ENCODE assay signal across 2 cellular contexts in the genomic region with DNA sequence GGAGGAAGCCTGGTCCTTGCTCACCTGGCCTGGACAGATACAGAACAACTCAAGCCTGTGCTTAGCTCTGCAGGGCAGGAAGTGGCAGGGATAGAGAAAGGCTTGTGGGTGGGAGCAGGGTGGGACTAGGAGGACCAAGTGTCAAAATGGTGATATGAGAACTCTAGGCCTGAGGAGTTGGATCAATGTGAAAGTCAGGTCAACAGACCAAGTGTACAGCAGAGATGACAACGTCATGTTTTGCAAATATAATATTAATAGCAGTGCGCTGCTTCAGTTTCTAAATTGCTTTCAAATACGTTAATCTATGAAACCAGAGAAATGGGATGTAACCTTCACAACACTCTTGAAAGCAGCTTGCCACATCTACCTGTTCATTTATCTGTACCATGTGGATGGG.
TF ChIP-seq lines count a peak whose summit lies in the region.

No MANE protein-coding gene starts in this region.

TF ChIP-seq in SK-N-SH, 30 proteins besides CTCF, POLR2A, EP300 and RAD21 (continued from another document):
- TF ChIP-seq, protein P1, sequence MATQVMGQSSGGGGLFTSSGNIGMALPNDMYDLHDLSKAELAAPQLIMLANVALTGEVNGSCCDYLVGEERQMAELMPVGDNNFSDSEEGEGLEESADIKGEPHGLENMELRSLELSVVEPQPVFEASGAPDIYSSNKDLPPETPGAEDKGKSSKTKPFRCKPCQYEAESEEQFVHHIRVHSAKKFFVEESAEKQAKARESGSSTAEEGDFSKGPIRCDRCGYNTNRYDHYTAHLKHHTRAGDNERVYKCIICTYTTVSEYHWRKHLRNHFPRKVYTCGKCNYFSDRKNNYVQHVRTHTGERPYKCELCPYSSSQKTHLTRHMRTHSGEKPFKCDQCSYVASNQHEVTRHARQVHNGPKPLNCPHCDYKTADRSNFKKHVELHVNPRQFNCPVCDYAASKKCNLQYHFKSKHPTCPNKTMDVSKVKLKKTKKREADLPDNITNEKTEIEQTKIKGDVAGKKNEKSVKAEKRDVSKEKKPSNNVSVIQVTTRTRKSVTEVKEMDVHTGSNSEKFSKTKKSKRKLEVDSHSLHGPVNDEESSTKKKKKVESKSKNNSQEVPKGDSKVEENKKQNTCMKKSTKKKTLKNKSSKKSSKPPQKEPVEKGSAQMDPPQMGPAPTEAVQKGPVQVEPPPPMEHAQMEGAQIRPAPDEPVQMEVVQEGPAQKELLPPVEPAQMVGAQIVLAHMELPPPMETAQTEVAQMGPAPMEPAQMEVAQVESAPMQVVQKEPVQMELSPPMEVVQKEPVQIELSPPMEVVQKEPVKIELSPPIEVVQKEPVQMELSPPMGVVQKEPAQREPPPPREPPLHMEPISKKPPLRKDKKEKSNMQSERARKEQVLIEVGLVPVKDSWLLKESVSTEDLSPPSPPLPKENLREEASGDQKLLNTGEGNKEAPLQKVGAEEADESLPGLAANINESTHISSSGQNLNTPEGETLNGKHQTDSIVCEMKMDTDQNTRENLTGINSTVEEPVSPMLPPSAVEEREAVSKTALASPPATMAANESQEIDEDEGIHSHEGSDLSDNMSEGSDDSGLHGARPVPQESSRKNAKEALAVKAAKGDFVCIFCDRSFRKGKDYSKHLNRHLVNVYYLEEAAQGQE (IDR thresholded peaks at IDR 0.05; ENCODE audit: low read depth, low read length): no peak
- no peak for TF ChIP-seq FOSL2 (IDR thresholded peaks at IDR 0.05; ENCODE audit: borderline replicate concordance, low read depth)
- TF ChIP-seq FOXM1 (IDR thresholded peaks at IDR 0.05; ENCODE audit: low read depth): no peak
- TF ChIP-seq ELF1 (IDR thresholded peaks at IDR 0.05): no peak
- no peak for TF ChIP-seq RFX5 (IDR thresholded peaks at IDR 0.05; ENCODE audit: low read length)
- TF ChIP-seq JUND (IDR thresholded peaks at IDR 0.05): no peak
- no peak for TF ChIP-seq RCOR1 (IDR thresholded peaks at IDR 0.05; ENCODE audit: low read length)
- TF ChIP-seq NFIC (IDR thresholded peaks at IDR 0.05; ENCODE audit: borderline replicate concordance): no peak

TF ChIP-seq in SK-N-SH treated with all-trans-retinoic acid at 6 μM for 48 hours, 23 proteins besides CTCF, POLR2A, EP300 and RAD21 (continued from another document):
- TF ChIP-seq ZNF565 (CRISPR knock-in tag; conservative IDR thresholded peaks at IDR 0.05; ENCODE audit: low read depth): no peak
- TF ChIP-seq RARB (CRISPR knock-in tag; IDR thresholded peaks at IDR 0.05): no peak
- no peak for TF ChIP-seq ESRRG (CRISPR knock-in tag; IDR thresholded peaks at IDR 0.05)
- no peak for TF ChIP-seq ZC3H10 (CRISPR knock-in tag; IDR thresholded peaks at IDR 0.05)
- TF ChIP-seq ARNTL (CRISPR knock-in tag; IDR thresholded peaks at IDR 0.05; ENCODE audit: borderline replicate concordance, low read depth): no peak
- no peak for TF ChIP-seq ZFP3 (CRISPR knock-in tag; IDR thresholded peaks at IDR 0.05)
- no peak for TF ChIP-seq SNAI2 (CRISPR knock-in tag; IDR thresholded peaks at IDR 0.05)
- no peak for TF ChIP-seq PPARA (CRISPR knock-in tag; IDR thresholded peaks at IDR 0.05; ENCODE audit: borderline replicate concordance)
